12 cellular contexts compared by ENCODE assay signal in the genomic region with DNA sequence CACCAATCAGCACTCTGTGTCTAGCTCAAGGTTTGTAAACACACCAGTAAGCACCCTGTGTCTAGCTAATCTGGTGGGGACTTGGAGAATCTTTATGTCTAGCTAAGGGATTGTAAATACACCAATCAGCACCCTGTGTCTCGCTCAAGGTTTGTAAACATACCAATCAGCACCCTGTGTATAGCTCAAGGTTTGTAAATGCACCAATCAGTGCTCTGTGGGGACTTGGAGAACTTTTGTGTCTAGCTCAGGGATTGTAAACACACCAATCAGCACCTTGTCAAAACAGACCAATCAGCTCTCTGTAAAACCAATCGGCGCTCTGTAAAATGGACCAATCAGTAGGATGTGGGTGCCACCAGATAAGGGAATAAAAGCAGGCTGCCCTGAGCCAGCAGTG. TPM values are rescaled to one million over a fixed set of nuclear protein-coding genes. Genes with fewer than 3 reads are reported as not detected.
"Had no signal": no experiment of that assay in that cellular context is flagged by ENCODE, and none has a peak within 500 bp of the region (broad histone marks: within the 10 kb centered on the region; RNA-seq: fewer than 3 reads in every experiment).

No MANE protein-coding gene starts in this region.

RNA-seq across cellular contexts. Expression of a gene that starts 7.2 kb away (rescaled TPM):
- total RNA-seq: stomach, subcutaneous adipose tissue, temporal lobe, thoracic aorta, thyroid gland, tibial nerve, transverse colon, upper lobe of right lung, ureter, urinary bladder, uterus had no signal
- polyA plus RNA-seq: urinary bladder had no signal

RNA-seq across cellular contexts. Expression of a gene that starts 33.9 kb away (rescaled TPM):
- total RNA-seq: subcutaneous adipose tissue, temporal lobe, testis, thoracic aorta, thyroid gland, tibial nerve, transverse colon, ureter, urinary bladder had no signal
- polyA plus RNA-seq: urinary bladder had no signal
